ENCODE assay signal across 8 cellular contexts in the genomic region with DNA sequence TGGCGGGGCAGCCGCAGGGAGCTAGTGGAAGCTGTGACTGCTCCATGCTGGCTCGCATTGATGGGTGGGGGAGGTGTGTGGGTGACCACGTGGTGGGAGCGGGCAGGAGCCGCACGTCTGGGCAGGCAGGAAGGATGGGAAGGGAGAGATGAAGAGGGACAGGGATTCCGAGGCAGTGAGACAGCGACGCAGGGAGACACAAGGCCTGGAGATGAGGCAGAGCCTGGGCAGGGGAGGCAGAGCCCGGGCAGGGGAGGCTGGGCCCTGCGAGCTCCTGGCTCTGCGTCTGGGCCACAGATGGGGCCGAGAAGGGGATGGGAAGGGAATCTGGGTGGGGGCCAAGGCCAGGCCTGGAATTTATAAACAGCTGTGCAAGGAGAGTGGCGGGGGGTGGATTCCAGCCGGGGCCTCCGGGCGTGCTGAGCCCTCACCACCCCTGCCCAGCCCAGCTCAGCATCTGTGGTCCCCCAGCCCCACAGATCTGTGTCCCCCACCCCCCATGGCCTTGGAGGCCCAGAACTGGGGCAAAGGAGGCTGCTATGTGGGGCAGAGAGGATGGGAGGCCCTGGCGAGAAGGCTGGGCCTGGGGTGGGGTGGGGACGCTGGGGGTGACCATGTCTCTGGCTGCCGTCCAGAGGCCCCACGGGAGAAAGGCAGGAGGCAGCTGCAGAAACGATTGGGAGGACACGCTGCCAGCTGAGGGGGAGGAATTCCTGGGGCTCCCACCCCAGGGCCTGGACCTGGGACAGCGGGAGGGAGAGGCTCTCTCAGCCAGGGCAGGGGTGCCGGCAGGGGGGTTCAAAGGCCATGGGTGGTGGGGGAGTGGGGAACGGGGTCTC. TPM values are rescaled to one million over a fixed set of nuclear protein-coding genes. Genes with fewer than 3 reads are reported as not detected.
DNase-seq lines count a peak whose midpoint lies in the region; ATAC-seq and TF ChIP-seq lines count a peak whose summit lies in the region.

No MANE protein-coding gene starts in this region.

- POLR2A ChIA-PET in WTC11 (lab: Charles Lee), result no interaction called here

- intact Hi-C loops in heart left ventricle (cut with DNase I), result loop anchor here in 3 of 10 donors (1.0 to 10.0 kb wide), 3 partner anchors 10 to 66 kb away; no protein-coding TSS in a partner anchor
- intact Hi-C loops in activated T-helper 1 cell treated with anti-CD3 and anti-CD28 coated beads, Interleukin-12 subunit alpha, Interleukin-12 subunit beta, Interleukin-2, Interleukin-4 antibody, amounts not matched to agents 30 ng/mL and 10 ng/mL and 1 ng/mL, durations not matched to agents 14 hours and 24 hours and 36 hours (cut with micrococcal nuclease), result no loop called here

- H3K4me3 Mint-ChIP-seq in WTC11, result no peak overlapping the region
- H3K4me3 Mint-ChIP-seq in activated T-helper 1 cell treated with anti-CD3 and anti-CD28 coated beads, Interleukin-12 subunit alpha, Interleukin-12 subunit beta, Interleukin-2, Interleukin-4 antibody, amounts not matched to agents 30 ng/mL and 10 ng/mL and 1 ng/mL, durations not matched to agents 14 hours and 24 hours and 36 hours, result no peak overlapping the region

- TF ChIP-seq POLR2A in heart left ventricle (IDR thresholded peaks at IDR 0.05), result no peak

- H3K36me3 Mint-ChIP-seq in WTC11, result peaks cover 17% of the 10 kb centered on the region; the same call in 1 of the 2 replicates
- no peaks in the 10 kb centered on the region for H3K36me3 Mint-ChIP-seq in activated T-helper 1 cell treated with anti-CD3 and anti-CD28 coated beads, Interleukin-12 subunit alpha, Interleukin-12 subunit beta, Interleukin-2, Interleukin-4 antibody, amounts not matched to agents 30 ng/mL and 10 ng/mL and 1 ng/mL, durations not matched to agents 14 hours and 24 hours and 36 hours (ENCODE audit: low read depth)

- peak overlapping the region; percentile 73 to 95 (median 86) for H3K27ac ChIP-seq in heart left ventricle

- peaks cover 0 to 7% (median 0%) of the 10 kb centered on the region in 12 donors for H3K9me3 ChIP-seq in heart left ventricle

- H3K4me1 Mint-ChIP-seq in WTC11, result peaks cover 4% of the 10 kb centered on the region; the same call in 1 of the 2 replicates
- no peaks in the 10 kb centered on the region for H3K4me1 Mint-ChIP-seq in activated T-helper 1 cell treated with anti-CD3 and anti-CD28 coated beads, Interleukin-12 subunit alpha, Interleukin-12 subunit beta, Interleukin-2, Interleukin-4 antibody, amounts not matched to agents 30 ng/mL and 10 ng/mL and 1 ng/mL, durations not matched to agents 14 hours and 24 hours and 36 hours (ENCODE audit: low read depth)

- 9 to 20% (median 17%) methylated on average over 23 to 27 of the region's 27 CpGs for WGBS in heart left ventricle, 4 donors

- H3K4me1 ChIP-seq in heart left ventricle, result peaks cover 0 to 95% (median 53%) of the 10 kb centered on the region in 12 donors

- H3K9me3 Mint-ChIP-seq in WTC11, result peaks cover 12% of the 10 kb centered on the region
- no peaks in the 10 kb centered on the region for H3K9me3 Mint-ChIP-seq in activated T-helper 1 cell treated with anti-CD3 and anti-CD28 coated beads, Interleukin-12 subunit alpha, Interleukin-12 subunit beta, Interleukin-2, Interleukin-4 antibody, amounts not matched to agents 30 ng/mL and 10 ng/mL and 1 ng/mL, durations not matched to agents 14 hours and 24 hours and 36 hours

- H3K36me3 ChIP-seq in heart left ventricle, result peaks cover 0 to 50% (median 10%) of the 10 kb centered on the region in 9 donors

- H3K27ac Mint-ChIP-seq in WTC11, result 0 out of 2 replicates have a peak overlapping the region, but pooled peaks have one; percentile 52
- H3K27ac Mint-ChIP-seq in activated T-helper 1 cell treated with anti-CD3 and anti-CD28 coated beads, Interleukin-12 subunit alpha, Interleukin-12 subunit beta, Interleukin-2, Interleukin-4 antibody, amounts not matched to agents 30 ng/mL and 10 ng/mL and 1 ng/mL, durations not matched to agents 14 hours and 24 hours and 36 hours, result no peak overlapping the region

- H3K27me3 ChIP-seq in heart left ventricle, result no peaks in the 10 kb centered on the region

- DNase-seq in GM03348 (ENCODE audit: low spot score) (peak; percentile 96), WTC11 (ENCODE audit: low spot score) (no peak), heart left ventricle (peak; percentile 91 to 94 (median 91)), putamen (ENCODE audit: low spot score) (peak; percentile 42)
- DNase-seq in activated T-helper 1 cell treated with anti-CD3 and anti-CD28 coated beads, Interleukin-12 subunit alpha, Interleukin-12 subunit beta, Interleukin-2, Interleukin-4 antibody, amounts not matched to agents 30 ng/mL and 10 ng/mL and 1 ng/mL, durations not matched to agents 14 hours and 24 hours and 36 hours (ENCODE audit: low spot score), result no peak

- CTCF ChIA-PET in WTC11 (lab: Charles Lee), result interaction anchor here (0.5 to 1.8 kb wide), 6 partner anchors 10 to 132 kb away, joined by 3 to 7 read pairs (median 4); no protein-coding TSS in a partner anchor

- peaks cover 11% of the 10 kb centered on the region for H3K27me3 Mint-ChIP-seq in WTC11 (ENCODE audit: low read depth)
- H3K27me3 Mint-ChIP-seq in activated T-helper 1 cell treated with anti-CD3 and anti-CD28 coated beads, Interleukin-12 subunit alpha, Interleukin-12 subunit beta, Interleukin-2, Interleukin-4 antibody, amounts not matched to agents 30 ng/mL and 10 ng/mL and 1 ng/mL, durations not matched to agents 14 hours and 24 hours and 36 hours (ENCODE audit: insufficient read depth), result peaks cover 14% of the 10 kb centered on the region

- TF ChIP-seq CTCF in WTC11 (IDR thresholded peaks at IDR 0.05), result no peak
- no peak for TF ChIP-seq CTCF in heart left ventricle (IDR thresholded peaks at IDR 0.05)

- ATAC-seq in WTC11, result peak; percentile 44
- peak; percentile 68 to 88 (median 84) for ATAC-seq in heart left ventricle
- ATAC-seq in HG02571 (IDR thresholded peaks at IDR 0.05; ENCODE audit: unreplicated experiment), result no peak
- ATAC-seq in HG02938 (IDR thresholded peaks at IDR 0.05; ENCODE audit: unreplicated experiment), result no peak
- ATAC-seq in HG03457 (IDR thresholded peaks at IDR 0.05; ENCODE audit: unreplicated experiment), result no peak

- peak overlapping the region in 11 of 12 donors; percentile 3 to 45 (median 30) for H3K4me3 ChIP-seq in heart left ventricle

TF ChIP-seq in WTC11, 78 proteins besides CTCF, POLR2A, EP300 and RAD21:
- no peak for TF ChIP-seq ZNF121 (CRISPR knock-in tag; IDR thresholded peaks at IDR 0.05)
- TF ChIP-seq, protein P1, sequence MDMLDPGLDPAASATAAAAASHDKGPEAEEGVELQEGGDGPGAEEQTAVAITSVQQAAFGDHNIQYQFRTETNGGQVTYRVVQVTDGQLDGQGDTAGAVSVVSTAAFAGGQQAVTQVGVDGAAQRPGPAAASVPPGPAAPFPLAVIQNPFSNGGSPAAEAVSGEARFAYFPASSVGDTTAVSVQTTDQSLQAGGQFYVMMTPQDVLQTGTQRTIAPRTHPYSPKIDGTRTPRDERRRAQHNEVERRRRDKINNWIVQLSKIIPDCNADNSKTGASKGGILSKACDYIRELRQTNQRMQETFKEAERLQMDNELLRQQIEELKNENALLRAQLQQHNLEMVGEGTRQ (CRISPR knock-in tag; IDR thresholded peaks at IDR 0.05), result peak; percentile 59

RNA-seq across cellular contexts. Expression of gene EHD2, which starts 6.0 kb away (rescaled TPM):
- 11.8 to 15.5 TPM (median 15.4 TPM) in 3 replicates for total RNA-seq in WTC11 (2021)
- total RNA-seq in heart left ventricle, result 100 to 1,000 TPM in 1 of 9 donors, 10 to 100 TPM in 8; 39.9 to 133 (median 45.1) TPM
- 10 to 100 TPM; 30.6 to 52.7 TPM for polyA plus RNA-seq in heart left ventricle
- 0.29 and 0.54 TPM in 2 replicates for total RNA-seq in activated T-helper 1 cell treated with anti-CD3 and anti-CD28 coated beads, Interleukin-12 subunit alpha, Interleukin-12 subunit beta, Interleukin-2, Interleukin-4 antibody, amounts not matched to agents 30 ng/mL and 10 ng/mL and 1 ng/mL, durations not matched to agents 14 hours and 24 hours and 36 hours

RNA-seq across cellular contexts. Expression of gene NOP53, which starts 26.1 kb away (rescaled TPM):
- total RNA-seq in WTC11 (2021) (289 to 315 TPM (median 310 TPM) in 3 replicates), heart left ventricle (100 to 1,000 TPM; 132 to 206 (median 171) TPM)
- 100 to 1,000 TPM; 242 to 259 TPM for polyA plus RNA-seq in heart left ventricle
- 206 and 211 TPM in 2 replicates for total RNA-seq in activated T-helper 1 cell treated with anti-CD3 and anti-CD28 coated beads, Interleukin-12 subunit alpha, Interleukin-12 subunit beta, Interleukin-2, Interleukin-4 antibody, amounts not matched to agents 30 ng/mL and 10 ng/mL and 1 ng/mL, durations not matched to agents 14 hours and 24 hours and 36 hours

RNA-seq across cellular contexts. Expression of gene SELENOW, which starts 59.2 kb away (rescaled TPM):
- total RNA-seq in WTC11 (2021) (391 to 430 TPM (median 422 TPM) in 3 replicates), heart left ventricle (1,000 to 10,000 TPM in 5 of 9 donors, 100 to 1,000 TPM in 4; 790 to 2,748 (median 1,081) TPM)
- polyA plus RNA-seq in heart left ventricle, result 1,000 to 10,000 TPM in 1 of 2 donors, 100 to 1,000 TPM in 1; 647 to 2,041 TPM
- 106 and 107 TPM in 2 replicates for total RNA-seq in activated T-helper 1 cell treated with anti-CD3 and anti-CD28 coated beads, Interleukin-12 subunit alpha, Interleukin-12 subunit beta, Interleukin-2, Interleukin-4 antibody, amounts not matched to agents 30 ng/mL and 10 ng/mL and 1 ng/mL, durations not matched to agents 14 hours and 24 hours and 36 hours

Comparison
In these comparisons a context has a peak if more than half of its experiments do, and no peak if none do; other contexts are left out.
1. DNase-seq: peak in GM03348 (single experiment), heart left ventricle (5 of 5) and putamen (single experiment); none in WTC11 (single experiment) and activated T-helper 1 cell treated with anti-CD3 and anti-CD28 coated beads, Interleukin-12 subunit alpha, Interleukin-12 subunit beta, Interleukin-2, Interleukin-4 antibody, amounts not matched to agents 30 ng/mL and 10 ng/mL and 1 ng/mL, durations not matched to agents 14 hours and 24 hours and 36 hours (single experiment).
2. ATAC-seq: peak in WTC11 (single experiment) and heart left ventricle (4 of 4); none in HG02571 (single experiment), HG02938 (single experiment) and HG03457 (single experiment).